16 cellular contexts compared by ENCODE assay signal in genomic region chr18:44917184-44917864, GRCh38.
A peak's percentile ranks its signal among the peaks of the same experiment; 100 is the strongest.
DNase-seq lines count a peak whose midpoint lies in the region; ATAC-seq and TF ChIP-seq lines count a peak whose summit lies in the region.
"Had no signal": no experiment of that assay in that cellular context is flagged by ENCODE, and none has a peak within 500 bp of the region (broad histone marks: within the 10 kb centered on the region; RNA-seq: fewer than 3 reads in every experiment).

No MANE protein-coding gene starts in this region.

- H3K79me2 ChIP-seq in fibroblast of lung (ENCODE audit: control insufficient read depth, insufficient read depth, low read length), result no peaks in the 10 kb centered on the region

- no peaks in the 10 kb centered on the region for H3K9me3 ChIP-seq in HUES48 (ENCODE audit: control insufficient read depth, insufficient read depth, low read length)
- H3K9me3 ChIP-seq in fibroblast of lung (ENCODE audit: control insufficient read depth, insufficient read depth, low read depth, low read length), result no peaks in the 10 kb centered on the region
- no peaks in the 10 kb centered on the region for H3K9me3 ChIP-seq in mesenchymal stem cell (ENCODE audit: control insufficient read depth, low read length)

- no peaks in the 10 kb centered on the region for H4K20me1 ChIP-seq in fibroblast of lung (ENCODE audit: control insufficient read depth, extremely low read depth, insufficient read depth, low read length)

- 79% methylated on average over 5 of the region's 5 CpGs for WGBS in mesenchymal stem cell

- H3K4me1 ChIP-seq in HUES48 (ENCODE audit: control insufficient read depth, insufficient read depth, low read length) (peaks cover 3% of the 10 kb centered on the region; the same call in 1 of the 2 replicates), fibroblast of lung (ENCODE audit: control insufficient read depth, extremely low read depth, insufficient read depth, low read length) (peaks cover 2% of the 10 kb centered on the region), mesenchymal stem cell (ENCODE audit: control insufficient read depth, insufficient read depth, low read depth, low read length) (peaks cover 9% of the 10 kb centered on the region)

- peaks cover 48 to 70% of the 10 kb centered on the region in 2 donors for H3K36me3 Mint-ChIP-seq in stimulated activated naive B cell treated with anti-CD40 and anti-IgM and Interleukin-4, amounts not matched to agents 10 μg/mL and 1 μg/mL and 100 μg/mL, for 72 hours
- H3K36me3 Mint-ChIP-seq: activated naive CD4-positive, alpha-beta T cell treated with anti-CD3 and anti-CD28 coated beads, Interleukin-2, amount 10 ng/mL, durations not matched to agents 7 days and 5 days; naive thymus-derived CD4-positive, alpha-beta T cell had no signal

- H3K4me3 ChIP-seq in HUES48 (ENCODE audit: low read depth, low read length), result no peak overlapping the region
- no peak overlapping the region for H3K4me3 ChIP-seq in fibroblast of lung (replicated peaks in 1 of 4; ENCODE audit: control extremely low read depth in 1 of 4, insufficient read depth in 1 of 4, low read depth in 3 of 4, low read length in 4 of 4)
- H3K4me3 ChIP-seq in mesenchymal stem cell (ENCODE audit: insufficient read depth in 1 of 2, low read depth in 1 of 2, low read length in 2 of 2), result peak overlapping the region in 1 of 2 experiments; percentile 35

- H3K18ac ChIP-seq in mesenchymal stem cell (ENCODE audit: low read depth in 1 of 2, low read length in 2 of 2), result no peak overlapping the region

- H3K36me3 ChIP-seq in HUES48 (ENCODE audit: control insufficient read depth, insufficient read depth, low read length) (no peaks in the 10 kb centered on the region), fibroblast of lung (ENCODE audit: control insufficient read depth, insufficient read depth, low read length) (no peaks in the 10 kb centered on the region), mesenchymal stem cell (ENCODE audit: control insufficient read depth in 1 of 2, insufficient read depth in 2 of 2, low read depth in 1 of 2, low read length in 2 of 2) (no peaks in the 10 kb centered on the region)

- H2BK15ac ChIP-seq in mesenchymal stem cell (ENCODE audit: low read depth, poor library complexity, severe bottlenecking), result no peak overlapping the region

- no peak overlapping the region for H3K4me3 Mint-ChIP-seq in stimulated activated naive B cell treated with anti-CD40 and anti-IgM and Interleukin-4, amounts not matched to agents 10 μg/mL and 1 μg/mL and 100 μg/mL, for 72 hours
- H3K4me3 Mint-ChIP-seq: activated naive CD4-positive, alpha-beta T cell treated with anti-CD3 and anti-CD28 coated beads, Interleukin-2, amount 10 ng/mL, durations not matched to agents 7 days and 5 days; central memory CD8-positive, alpha-beta T cell; naive thymus-derived CD4-positive, alpha-beta T cell had no signal

- H3K9me3 Mint-ChIP-seq in stimulated activated naive B cell treated with anti-CD40 and anti-IgM and Interleukin-4, amounts not matched to agents 10 μg/mL and 1 μg/mL and 100 μg/mL, for 72 hours, result no peaks in the 10 kb centered on the region
- H3K9me3 Mint-ChIP-seq: activated naive CD4-positive, alpha-beta T cell treated with anti-CD3 and anti-CD28 coated beads, Interleukin-2, amount 10 ng/mL, durations not matched to agents 7 days and 5 days; central memory CD8-positive, alpha-beta T cell; IgD-negative memory B cell had no signal

- no peak overlapping the region for H4K91ac ChIP-seq in mesenchymal stem cell (ENCODE audit: low read length)

- no peak overlapping the region for H2BK120ac ChIP-seq in mesenchymal stem cell (ENCODE audit: low read depth, low read length)

- no peak overlapping the region for H4K8ac ChIP-seq in mesenchymal stem cell (ENCODE audit: low read length)

- no peaks in the 10 kb centered on the region for H3K27me3 Mint-ChIP-seq in stimulated activated naive B cell treated with anti-CD40 and anti-IgM and Interleukin-4, amounts not matched to agents 10 μg/mL and 1 μg/mL and 100 μg/mL, for 72 hours
- H3K27me3 Mint-ChIP-seq: IgD-negative memory B cell had no signal

- peaks cover 25% of the 10 kb centered on the region for H3K79me1 ChIP-seq in mesenchymal stem cell (replicated peaks; ENCODE audit: low read length, poor library complexity, severe bottlenecking)

- H3K23ac ChIP-seq in mesenchymal stem cell (ENCODE audit: low read length in 2 of 2), result no peak overlapping the region

- H3K9ac ChIP-seq in HUES48 (ENCODE audit: low read depth, low read length), result no peak overlapping the region
- H3K9ac ChIP-seq in fibroblast of lung (ENCODE audit: insufficient read depth, low read length), result no peak overlapping the region
- H3K9ac ChIP-seq in mesenchymal stem cell (ENCODE audit: low read length), result peak overlapping the region; percentile 16

- no peak overlapping the region for H3K14ac ChIP-seq in mesenchymal stem cell (ENCODE audit: low read length in 2 of 2)

- H3K4me2 ChIP-seq in fibroblast of lung (ENCODE audit: extremely low read depth, insufficient read depth, low read length) (peak overlapping the region; percentile 18), mesenchymal stem cell (ENCODE audit: low read length, poor library complexity, severe bottlenecking) (no peak overlapping the region)

- H3K27me3 ChIP-seq in HUES48 (ENCODE audit: control insufficient read depth, insufficient read depth, low read length) (no peaks in the 10 kb centered on the region), fibroblast of lung (ENCODE audit: control insufficient read depth, insufficient read depth, low read length) (no peaks in the 10 kb centered on the region), mesenchymal stem cell (ENCODE audit: control insufficient read depth in 1 of 2, insufficient read depth in 1 of 2, low read length in 2 of 2) (no peaks in the 10 kb centered on the region)

- peak overlapping the region; percentile 10 for H3K27ac ChIP-seq in HUES48 (ENCODE audit: low read depth, low read length)
- no peak overlapping the region for H3K27ac ChIP-seq in fibroblast of lung (ENCODE audit: insufficient read depth, low read length)
- H3K27ac ChIP-seq in mesenchymal stem cell (ENCODE audit: low read length, poor library complexity, severe bottlenecking), result no peak overlapping the region

- H2BK5ac ChIP-seq in mesenchymal stem cell (ENCODE audit: low read depth, low read length, poor library complexity, severe bottlenecking), result no peak overlapping the region

- H2AFZ ChIP-seq in fibroblast of lung (ENCODE audit: low read length) (no peak overlapping the region), mesenchymal stem cell (ENCODE audit: low read depth, low read length) (no peak overlapping the region)

- H3K4ac ChIP-seq in mesenchymal stem cell (ENCODE audit: low read depth in 1 of 2, low read length in 2 of 2), result no peak overlapping the region

- peak overlapping the region; percentile 47 for H3K27ac Mint-ChIP-seq in stimulated activated naive B cell treated with anti-CD40 and anti-IgM and Interleukin-4, amounts not matched to agents 10 μg/mL and 1 μg/mL and 100 μg/mL, for 72 hours
- H3K27ac Mint-ChIP-seq: activated naive CD4-positive, alpha-beta T cell treated with anti-CD3 and anti-CD28 coated beads, Interleukin-2, amount 10 ng/mL, durations not matched to agents 7 days and 5 days had no signal

- H3K4me1 Mint-ChIP-seq in stimulated activated naive B cell treated with anti-CD40 and anti-IgM and Interleukin-4, amounts not matched to agents 10 μg/mL and 1 μg/mL and 100 μg/mL, for 72 hours, result peaks cover 44 to 66% of the 10 kb centered on the region in 2 donors
- H3K4me1 Mint-ChIP-seq: activated naive CD4-positive, alpha-beta T cell treated with anti-CD3 and anti-CD28 coated beads, Interleukin-2, amount 10 ng/mL, durations not matched to agents 7 days and 5 days had no signal

- no peak for TF ChIP-seq CTCF in fibroblast of lung (conservative IDR thresholded peaks at IDR 0.05 in 1 of 2, IDR thresholded peaks at IDR 0.05 in 1 of 2; ENCODE audit: low read depth in 1 of 2, low read length in 2 of 2)

- ATAC-seq in stimulated activated naive B cell treated with anti-CD40 and anti-IgM and Interleukin-4, amounts not matched to agents 10 μg/mL and 1 μg/mL and 100 μg/mL, for 72 hours (replicated peaks), result no peak
- ATAC-seq in GM21576 (IDR thresholded peaks at IDR 0.05; ENCODE audit: unreplicated experiment), result no peak
- ATAC-seq: naive thymus-derived CD4-positive, alpha-beta T cell had no signal

- no peak overlapping the region for H2BK12ac ChIP-seq in mesenchymal stem cell (ENCODE audit: low read length in 2 of 2)

- H2AK5ac ChIP-seq in mesenchymal stem cell (ENCODE audit: low read length, severe bottlenecking), result no peak overlapping the region

- peak; percentile 17 to 51 for DNase-seq in fibroblast of lung (ENCODE audit: low read depth in 2 of 2)
- no peak for DNase-seq in mesenchymal stem cell
- no peak for DNase-seq in stimulated activated naive B cell treated with anti-CD40 and anti-IgM and Interleukin-4, amounts not matched to agents 10 μg/mL and 1 μg/mL and 100 μg/mL, for 72 hours
- no peak for DNase-seq in NCI-H1092 (lab: John Stamatoyannopoulos, UW)
- no peak for DNase-seq in NCI-H146 (lab: John Stamatoyannopoulos, UW)
- DNase-seq in NCI-H2029 (lab: John Stamatoyannopoulos, UW), result no peak
- DNase-seq: activated CD4-positive, CD25-positive, alpha-beta regulatory T cell treated with anti-CD3 and anti-CD28 coated beads, Interleukin-2, amount 50 U/mL, for 72 hours; activated naive CD4-positive, alpha-beta T cell treated with anti-CD3 and anti-CD28 coated beads, Interleukin-2, amount 10 ng/mL, durations not matched to agents 7 days and 5 days; naive thymus-derived CD4-positive, alpha-beta T cell; NCI-H1105 treated with DMSO at 0.1 percent for 48 hours; NCI-H69; stimulated activated naive CD4-positive, alpha-beta T cell treated with Interleukin-2 at 50 U/mL for 16 hours had no signal

Comparison
In these comparisons a context has a peak if more than half of its experiments do, and no peak if none do; other contexts are left out.
1. DNase-seq: peak in fibroblast of lung (2 of 2); none in mesenchymal stem cell (single experiment), stimulated activated naive B cell treated with anti-CD40 and anti-IgM and Interleukin-4, amounts not matched to agents 10 μg/mL and 1 μg/mL and 100 μg/mL, for 72 hours (single experiment), NCI-H1092 (single experiment), NCI-H146 (single experiment) and NCI-H2029 (single experiment).